In genomic region chr9:82511626-82512025, GRCh38 we compare ENCODE assay signal across 8 cellular contexts.
"Had no signal": no experiment of that assay in that cellular context is flagged by ENCODE, and none has a peak within 500 bp of the region (broad histone marks: within the 10 kb centered on the region; RNA-seq: fewer than 3 reads in every experiment).

No MANE protein-coding gene starts in this region.

- H3K27me3 Mint-ChIP-seq: IgD-negative memory B cell had no signal

- H3K4me1 ChIP-seq: HAP-1 had no signal

- H3K36me3 ChIP-seq: HAP-1 had no signal

- ATAC-seq: HCT116, HepG2 had no signal

- H3K4me3 ChIP-seq: GM23248, HAP-1 had no signal

- DNase-seq: GM23248, H7, HFFc6 had no signal

- H3K4me3 Mint-ChIP-seq: HFFc6, IgD-negative memory B cell had no signal

- H3K4me1 Mint-ChIP-seq: IgD-negative memory B cell had no signal

- H3K27ac ChIP-seq: GM23248, HL-60 had no signal

- H3K9ac ChIP-seq: GM23248 had no signal

- H3K27ac Mint-ChIP-seq: HFFc6, IgD-negative memory B cell had no signal

- H3K36me3 Mint-ChIP-seq: IgD-negative memory B cell had no signal

- H2AFZ ChIP-seq: GM23248 had no signal

- H3K9me3 ChIP-seq: HAP-1 had no signal
